Comparison of ENCODE assay signal across 19 cellular contexts in the genomic region with DNA sequence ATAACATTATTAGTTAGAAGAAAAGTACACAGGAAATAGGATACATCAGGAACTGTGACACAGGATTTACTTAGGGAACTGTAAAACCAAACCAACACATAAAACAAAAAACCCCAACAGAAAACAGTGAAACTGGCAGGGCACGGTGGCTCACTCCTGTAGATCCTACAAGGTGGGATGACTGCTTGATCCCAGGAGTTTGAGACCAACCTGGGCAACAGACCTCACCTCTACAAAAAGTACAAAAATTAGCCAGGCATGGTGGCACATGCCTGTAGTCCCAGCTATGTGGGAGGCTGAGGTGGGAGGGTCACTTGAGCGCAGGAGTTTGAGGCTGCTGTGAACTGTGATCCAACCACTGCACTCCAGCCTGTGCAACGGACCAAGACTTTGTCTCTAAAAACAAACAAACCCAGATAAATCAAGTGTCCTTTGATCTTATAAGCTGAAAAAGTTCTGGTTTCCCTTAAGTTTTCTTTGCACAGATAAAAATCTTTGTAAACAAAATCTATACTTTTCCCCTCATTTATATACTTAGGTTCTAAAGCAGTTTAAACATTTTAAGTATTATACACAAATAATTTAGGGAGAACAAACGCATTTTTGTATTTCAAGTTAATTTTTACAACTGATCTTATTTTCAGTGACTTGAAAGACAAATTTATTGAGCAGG.
DNase-seq lines count a peak whose midpoint lies in the region; ATAC-seq lines count a peak whose summit lies in the region.
"Had no signal": no experiment of that assay in that cellular context is flagged by ENCODE, and none has a peak within 500 bp of the region (broad histone marks: within the 10 kb centered on the region; RNA-seq: fewer than 3 reads in every experiment).

No MANE protein-coding gene starts in this region.

- H2BK5ac ChIP-seq in mesenchymal stem cell (ENCODE audit: low read depth, low read length, poor library complexity, severe bottlenecking): no peak overlapping the region

- H3K36me3 ChIP-seq in CD4-positive, CD25-positive, alpha-beta regulatory T cell (ENCODE audit: control insufficient read depth, insufficient read depth, low read length): peaks cover 69% of the 10 kb centered on the region
- peaks cover 11 to 98% of the 10 kb centered on the region in 2 experiments for H3K36me3 ChIP-seq in mesenchymal stem cell (ENCODE audit: control insufficient read depth in 1 of 2, insufficient read depth in 2 of 2, low read depth in 1 of 2, low read length in 2 of 2)

- H3K9ac ChIP-seq in mesenchymal stem cell (ENCODE audit: low read length): peak overlapping the region; percentile 40

- ATAC-seq in CD4-positive, CD25-positive, alpha-beta regulatory T cell (ENCODE audit: low read depth in 2 of 2): no peak
- no peak for ATAC-seq in GM18868 (IDR thresholded peaks at IDR 0.05; ENCODE audit: unreplicated experiment)

- peak; percentile 13 for DNase-seq in DMS53 (lab: John Stamatoyannopoulos, UW)
- DNase-seq in DMS53 treated with DMSO at 0.1 percent for 48 hours (lab: John Stamatoyannopoulos, UW; ENCODE audit: unreplicated experiment): no peak
- no peak for DNase-seq in CD4-positive, CD25-positive, alpha-beta regulatory T cell
- no peak for DNase-seq in activated T-helper 1 cell treated with anti-CD3 and anti-CD28 coated beads, Interleukin-12 subunit alpha, Interleukin-12 subunit beta, Interleukin-2, Interleukin-4 antibody, amounts not matched to agents 30 ng/mL and 10 ng/mL and 1 ng/mL, durations not matched to agents 14 hours and 24 hours and 36 hours (ENCODE audit: low spot score)
- DNase-seq in mesenchymal stem cell: no peak
- DNase-seq in activated CD4-positive, CD25-positive, alpha-beta regulatory T cell (lab: John Stamatoyannopoulos, UW): no peak
- DNase-seq in NCI-H1048 (lab: John Stamatoyannopoulos, UW): no peak
- DNase-seq: activated CD8-positive, alpha-beta memory T cell treated with anti-CD3 and anti-CD28 coated beads, Interleukin-2, amount 50 U/mL, for 4 hours; amygdala; COR-L47; GF-D8; hippocampal formation; naive B cell; SHP77; stimulated activated CD4-positive, alpha-beta T cell treated with anti-CD3 and anti-CD28 coated beads, Interleukin-4, amount 100 ng/mL, for 24 hours had no signal

- no peak overlapping the region for H3K18ac ChIP-seq in mesenchymal stem cell (ENCODE audit: low read depth in 1 of 2, low read length in 2 of 2)

- no peak overlapping the region for H2AK5ac ChIP-seq in mesenchymal stem cell (ENCODE audit: low read length, severe bottlenecking)

- no peak overlapping the region for H2BK120ac ChIP-seq in mesenchymal stem cell (ENCODE audit: low read depth, low read length)

- peaks cover 8% of the 10 kb centered on the region for H3K4me1 ChIP-seq in CD4-positive, CD25-positive, alpha-beta regulatory T cell (ENCODE audit: control insufficient read depth, insufficient read depth, low read length, poor library complexity, severe bottlenecking)
- H3K4me1 ChIP-seq in mesenchymal stem cell (ENCODE audit: control insufficient read depth, insufficient read depth, low read depth, low read length): peaks cover 5% of the 10 kb centered on the region

- H3K4me3 Mint-ChIP-seq in CD4-positive, CD25-positive, alpha-beta regulatory T cell: no peak overlapping the region
- no peak overlapping the region for H3K4me3 Mint-ChIP-seq in activated T-helper 1 cell treated with anti-CD3 and anti-CD28 coated beads, Interleukin-12 subunit alpha, Interleukin-12 subunit beta, Interleukin-2, Interleukin-4 antibody, amounts not matched to agents 30 ng/mL and 10 ng/mL and 1 ng/mL, durations not matched to agents 14 hours and 24 hours and 36 hours
- H3K4me3 Mint-ChIP-seq: naive B cell had no signal

- peak overlapping the region; percentile 87 to 94 (median 90) for H3K27ac Mint-ChIP-seq in CD4-positive, CD25-positive, alpha-beta regulatory T cell
- peak overlapping the region; percentile 93 for H3K27ac Mint-ChIP-seq in activated T-helper 1 cell treated with anti-CD3 and anti-CD28 coated beads, Interleukin-12 subunit alpha, Interleukin-12 subunit beta, Interleukin-2, Interleukin-4 antibody, amounts not matched to agents 30 ng/mL and 10 ng/mL and 1 ng/mL, durations not matched to agents 14 hours and 24 hours and 36 hours

- no peak overlapping the region for H3K4me3 ChIP-seq in CD4-positive, CD25-positive, alpha-beta regulatory T cell (ENCODE audit: low read depth, low read length)
- no peak overlapping the region for H3K4me3 ChIP-seq in mesenchymal stem cell (ENCODE audit: insufficient read depth in 1 of 2, low read depth in 1 of 2, low read length in 2 of 2)
- H3K4me3 ChIP-seq: coronary artery, esophagus muscularis mucosa had no signal

- peaks cover 40% of the 10 kb centered on the region for H3K36me3 Mint-ChIP-seq in CD4-positive, CD25-positive, alpha-beta regulatory T cell
- peaks cover 49% of the 10 kb centered on the region for H3K36me3 Mint-ChIP-seq in activated T-helper 1 cell treated with anti-CD3 and anti-CD28 coated beads, Interleukin-12 subunit alpha, Interleukin-12 subunit beta, Interleukin-2, Interleukin-4 antibody, amounts not matched to agents 30 ng/mL and 10 ng/mL and 1 ng/mL, durations not matched to agents 14 hours and 24 hours and 36 hours (ENCODE audit: low read depth)

- intact Hi-C loops in activated T-helper 1 cell treated with anti-CD3 and anti-CD28 coated beads, Interleukin-12 subunit alpha, Interleukin-12 subunit beta, Interleukin-2, Interleukin-4 antibody, amounts not matched to agents 30 ng/mL and 10 ng/mL and 1 ng/mL, durations not matched to agents 14 hours and 24 hours and 36 hours (cut with micrococcal nuclease): no loop called here

- no peaks in the 10 kb centered on the region for H3K9me3 Mint-ChIP-seq in CD4-positive, CD25-positive, alpha-beta regulatory T cell
- H3K9me3 Mint-ChIP-seq in activated T-helper 1 cell treated with anti-CD3 and anti-CD28 coated beads, Interleukin-12 subunit alpha, Interleukin-12 subunit beta, Interleukin-2, Interleukin-4 antibody, amounts not matched to agents 30 ng/mL and 10 ng/mL and 1 ng/mL, durations not matched to agents 14 hours and 24 hours and 36 hours: no peaks in the 10 kb centered on the region
- H3K9me3 Mint-ChIP-seq: naive B cell had no signal

- H4K91ac ChIP-seq in mesenchymal stem cell (ENCODE audit: low read length): no peak overlapping the region

- WGBS in mesenchymal stem cell: 100% methylated on average over 2 of the region's 4 CpGs

- H3K27ac ChIP-seq in CD4-positive, CD25-positive, alpha-beta regulatory T cell (ENCODE audit: insufficient read depth, low read length, poor library complexity, severe bottlenecking): no peak overlapping the region
- H3K27ac ChIP-seq in mesenchymal stem cell (ENCODE audit: low read length, poor library complexity, severe bottlenecking): no peak overlapping the region
- H3K27ac ChIP-seq: 22Rv1, coronary artery had no signal

- H3K23ac ChIP-seq in mesenchymal stem cell (ENCODE audit: low read length in 2 of 2): no peak overlapping the region

- no peaks in the 10 kb centered on the region for H3K27me3 Mint-ChIP-seq in CD4-positive, CD25-positive, alpha-beta regulatory T cell
- no peaks in the 10 kb centered on the region for H3K27me3 Mint-ChIP-seq in activated T-helper 1 cell treated with anti-CD3 and anti-CD28 coated beads, Interleukin-12 subunit alpha, Interleukin-12 subunit beta, Interleukin-2, Interleukin-4 antibody, amounts not matched to agents 30 ng/mL and 10 ng/mL and 1 ng/mL, durations not matched to agents 14 hours and 24 hours and 36 hours (ENCODE audit: insufficient read depth)
- H3K27me3 Mint-ChIP-seq: naive B cell had no signal

- H2BK15ac ChIP-seq in mesenchymal stem cell (ENCODE audit: low read depth, poor library complexity, severe bottlenecking): no peak overlapping the region

- H3K27me3 ChIP-seq in CD4-positive, CD25-positive, alpha-beta regulatory T cell (ENCODE audit: control insufficient read depth, insufficient read depth, low read length): no peaks in the 10 kb centered on the region
- H3K27me3 ChIP-seq in mesenchymal stem cell (ENCODE audit: control insufficient read depth in 1 of 2, insufficient read depth in 1 of 2, low read length in 2 of 2): no peaks in the 10 kb centered on the region
- H3K27me3 ChIP-seq: esophagus muscularis mucosa had no signal

- no peak overlapping the region for H3K4ac ChIP-seq in mesenchymal stem cell (ENCODE audit: low read depth in 1 of 2, low read length in 2 of 2)

- H2BK12ac ChIP-seq in mesenchymal stem cell (ENCODE audit: low read length in 2 of 2): no peak overlapping the region

- H3K4me2 ChIP-seq in mesenchymal stem cell (ENCODE audit: low read length, poor library complexity, severe bottlenecking): no peak overlapping the region

- H2AFZ ChIP-seq in mesenchymal stem cell (ENCODE audit: low read depth, low read length): no peak overlapping the region

- peak overlapping the region in 1 of 2 experiments; percentile 86 for H3K14ac ChIP-seq in mesenchymal stem cell (ENCODE audit: low read length in 2 of 2)

- H3K9me3 ChIP-seq in CD4-positive, CD25-positive, alpha-beta regulatory T cell (ENCODE audit: control insufficient read depth in 2 of 2, low read length in 2 of 2): no peaks in the 10 kb centered on the region
- H3K9me3 ChIP-seq in mesenchymal stem cell (ENCODE audit: control insufficient read depth, low read length): no peaks in the 10 kb centered on the region
- H3K9me3 ChIP-seq: esophagus muscularis mucosa had no signal

- peaks cover 3 to 13% (median 12%) of the 10 kb centered on the region in 4 donors for H3K4me1 Mint-ChIP-seq in CD4-positive, CD25-positive, alpha-beta regulatory T cell
- H3K4me1 Mint-ChIP-seq in activated T-helper 1 cell treated with anti-CD3 and anti-CD28 coated beads, Interleukin-12 subunit alpha, Interleukin-12 subunit beta, Interleukin-2, Interleukin-4 antibody, amounts not matched to agents 30 ng/mL and 10 ng/mL and 1 ng/mL, durations not matched to agents 14 hours and 24 hours and 36 hours (ENCODE audit: low read depth): peaks cover 21% of the 10 kb centered on the region

- no peak overlapping the region for H4K8ac ChIP-seq in mesenchymal stem cell (ENCODE audit: low read length)

- H3K79me1 ChIP-seq in mesenchymal stem cell (replicated peaks; ENCODE audit: low read length, poor library complexity, severe bottlenecking): peaks cover 4% of the 10 kb centered on the region
